In genomic region chr9:109945571-109945970, GRCh38 we compare ENCODE assay signal across 20 cellular contexts.
"Had no signal": no experiment of that assay in that cellular context is flagged by ENCODE, and none has a peak within 500 bp of the region (broad histone marks: within the 10 kb centered on the region; RNA-seq: fewer than 3 reads in every experiment).

No MANE protein-coding gene starts in this region.

- ATAC-seq: esophagus mucosa; gastrocnemius medialis; heart right ventricle; natural killer cell; stimulated activated effector memory CD8-positive, alpha-beta T cell treated with anti-CD3 and anti-CD28 coated beads, Interleukin-12 subunit alpha, Interleukin-12 subunit beta, amount 100 ng/mL, for 72 hours; stimulated activated naive CD8-positive, alpha-beta T cell treated with anti-CD3 and anti-CD28 coated beads, Interleukin-15, Interleukin-2, amounts not matched to agents 100 U/mL and 50 U/mL, for 24 hours had no signal

- DNase-seq: effector memory CD4-positive, alpha-beta T cell; gastrocnemius medialis; heart right ventricle; hypothalamus; kidney glomerular epithelial cell; mammary epithelial cell; natural killer cell; posterior cingulate gyrus; sigmoid colon; stimulated activated CD4-positive, alpha-beta T cell treated with anti-CD3 and anti-CD28 coated beads, Interleukin-2, amount 100 ng/mL, for 48 hours; stimulated activated CD8-positive, alpha-beta memory T cell treated with anti-CD3 and anti-CD28 coated beads, Interleukin-4, amount 100 ng/mL, for 48 hours; stimulated activated naive CD8-positive, alpha-beta T cell treated with anti-CD3 and anti-CD28 coated beads, Interleukin-15, Interleukin-2, amounts not matched to agents 100 U/mL and 50 U/mL, for 24 hours; tibial artery; upper lobe of left lung; uterus had no signal

- H3K4me1 Mint-ChIP-seq: natural killer cell, neural crest cell had no signal

- H3K9me3 ChIP-seq: gastrocnemius medialis, heart right ventricle, right atrium auricular region, sigmoid colon, tibial artery, upper lobe of left lung, uterus had no signal

- H3K4me3 ChIP-seq: gastrocnemius medialis, heart right ventricle, right atrium auricular region, sigmoid colon, smooth muscle cell, tibial artery, upper lobe of left lung, uterus had no signal

- H3K4me1 ChIP-seq: gastrocnemius medialis, right atrium auricular region, sigmoid colon, tibial artery, upper lobe of left lung, uterus had no signal

- H3K36me3 Mint-ChIP-seq: natural killer cell; stimulated activated effector memory CD8-positive, alpha-beta T cell treated with anti-CD3 and anti-CD28 coated beads, Interleukin-12 subunit alpha, Interleukin-12 subunit beta, amount 100 ng/mL, for 72 hours had no signal

- H3K27me3 ChIP-seq: gastrocnemius medialis, heart right ventricle, right atrium auricular region, sigmoid colon, tibial artery, upper lobe of left lung, uterus had no signal

- H3K4me3 Mint-ChIP-seq: natural killer cell; neural crest cell; stimulated activated effector memory CD8-positive, alpha-beta T cell treated with anti-CD3 and anti-CD28 coated beads, Interleukin-12 subunit alpha, Interleukin-12 subunit beta, amount 100 ng/mL, for 72 hours had no signal

- H3K27ac ChIP-seq: gastrocnemius medialis, heart right ventricle, right atrium auricular region, sigmoid colon, tibial artery, upper lobe of left lung, uterus had no signal

- H3K27ac Mint-ChIP-seq: natural killer cell; stimulated activated effector memory CD8-positive, alpha-beta T cell treated with anti-CD3 and anti-CD28 coated beads, Interleukin-12 subunit alpha, Interleukin-12 subunit beta, amount 100 ng/mL, for 72 hours had no signal

- H3K36me3 ChIP-seq: gastrocnemius medialis, sigmoid colon, upper lobe of left lung, uterus had no signal

- H3K4me2 ChIP-seq: smooth muscle cell had no signal

- H3K9me3 Mint-ChIP-seq: natural killer cell, neural crest cell had no signal
